Comparison of ENCODE assay signal across 10 cellular contexts in genomic region chr4:146132445-146132844, GRCh38. TPM values are rescaled to one million over a fixed set of nuclear protein-coding genes. Genes with fewer than 3 reads are reported as not detected.
A peak's percentile ranks its signal among the peaks of the same experiment; 100 is the strongest.
DNase-seq lines count a peak whose midpoint lies in the region; ATAC-seq and TF ChIP-seq lines count a peak whose summit lies in the region.
"Had no signal": no experiment of that assay in that cellular context is flagged by ENCODE, and none has a peak within 500 bp of the region (broad histone marks: within the 10 kb centered on the region; RNA-seq: fewer than 3 reads in every experiment).

No MANE protein-coding gene starts in this region.

- H3K36me3 ChIP-seq in esophagus muscularis mucosa: no peaks in the 10 kb centered on the region
- no peaks in the 10 kb centered on the region for H3K36me3 ChIP-seq in SK-N-SH (replicated peaks in 1 of 2; ENCODE audit: control insufficient read depth in 1 of 2, insufficient read depth in 2 of 2, low read length in 1 of 2)

- no peak overlapping the region for H3K27ac ChIP-seq in esophagus muscularis mucosa (replicated peaks in 1 of 4)
- H3K27ac ChIP-seq in SK-N-SH (ENCODE audit: low read depth in 2 of 2, low read length in 1 of 2): no peak overlapping the region

- intact Hi-C loops in esophagus muscularis mucosa (cut with DNase I): no loop called here

- CTCF ChIA-PET in SK-N-SH (lab: Yijun Ruan, JAX): no interaction called here

- no peaks in the 10 kb centered on the region for H3K9me3 ChIP-seq in esophagus muscularis mucosa
- H3K9me3 ChIP-seq in SK-N-SH: no peaks in the 10 kb centered on the region

- DNase-seq in esophagus muscularis mucosa (ENCODE audit: extremely low spot score): peak; percentile 29
- no peak for DNase-seq in AG08395 (ENCODE audit: low spot score)
- no peak for DNase-seq in DMS53 (lab: John Stamatoyannopoulos, UW)
- no peak for DNase-seq in SK-N-SH
- DNase-seq in 8988T: no peak
- DNase-seq: activated naive CD8-positive, alpha-beta T cell treated with anti-CD3 and anti-CD28 coated beads, Interleukin-2, amount 10 ng/mL, durations not matched to agents 7 days and 5 days; NCI-H510A treated with DMSO at 0.1 percent for 48 hours had no signal

- H3K9me2 ChIP-seq in SK-N-SH: no peaks in the 10 kb centered on the region

- 86% methylated on average over 7 of the region's 7 CpGs for WGBS in esophagus muscularis mucosa
- WGBS in SK-N-SH (ENCODE audit: low lambda C conversion rate): 77% methylated on average over 7 of the region's 7 CpGs

- H3K4me3 ChIP-seq in esophagus muscularis mucosa (no peak overlapping the region), SK-N-SH (ENCODE audit: low read depth in 2 of 2, low read length in 1 of 2) (no peak overlapping the region)

- no peaks in the 10 kb centered on the region for H4K20me1 ChIP-seq in SK-N-SH (ENCODE audit: insufficient read depth)

- no peaks in the 10 kb centered on the region for H3F3A ChIP-seq in SK-N-SH (replicated peaks; ENCODE audit: insufficient read depth)

- POLR2A ChIA-PET in SK-N-SH (lab: Yijun Ruan, JAX): no interaction called here

- H3K27me3 ChIP-seq in esophagus muscularis mucosa (no peaks in the 10 kb centered on the region), SK-N-SH (ENCODE audit: insufficient read depth) (no peaks in the 10 kb centered on the region)

- no peak overlapping the region for H3K4me2 ChIP-seq in SK-N-SH

- no peaks in the 10 kb centered on the region for H3K79me2 ChIP-seq in SK-N-SH (ENCODE audit: insufficient read depth)

- H3K9ac ChIP-seq in SK-N-SH: no peak overlapping the region

- TF ChIP-seq CTCF in esophagus muscularis mucosa (IDR thresholded peaks at IDR 0.05) (no peak), SK-N-SH (IDR thresholded peaks at IDR 0.05) (no peak)

- H3K4me1 ChIP-seq in esophagus muscularis mucosa (peaks cover 0 to 14% (median 7%) of the 10 kb centered on the region in 4 donors), SK-N-SH (ENCODE audit: control insufficient read depth in 1 of 2, insufficient read depth in 2 of 2, low read depth in 1 of 2, low read length in 1 of 2) (no peaks in the 10 kb centered on the region; a peak in 1 of 4 replicates)

- TF ChIP-seq EP300 in esophagus muscularis mucosa (IDR thresholded peaks at IDR 0.05) (no peak), SK-N-SH (IDR thresholded peaks at IDR 0.05; ENCODE audit: borderline replicate concordance in 1 of 2, low read depth in 1 of 2, low read length in 1 of 2) (no peak)

- ATAC-seq in GM18499 (IDR thresholded peaks at IDR 0.05; ENCODE audit: insufficient read depth, unreplicated experiment): peak; percentile 99
- ATAC-seq in GM19468 (IDR thresholded peaks at IDR 0.05; ENCODE audit: extremely low read depth, unreplicated experiment): peak; percentile 87
- peak; percentile 97 for ATAC-seq in HG03175 (IDR thresholded peaks at IDR 0.05; ENCODE audit: unreplicated experiment)

- TF ChIP-seq POLR2A in esophagus muscularis mucosa (IDR thresholded peaks at IDR 0.05; ENCODE audit: low read depth): no peak

- no peak for TF ChIP-seq RAD21 in SK-N-SH (IDR thresholded peaks at IDR 0.05; ENCODE audit: low read length)

- H2AFZ ChIP-seq in SK-N-SH (ENCODE audit: low read depth): no peak overlapping the region

TF ChIP-seq in SK-N-SH, 30 proteins besides CTCF, POLR2A, EP300 and RAD21:
- TF ChIP-seq SIN3A (IDR thresholded peaks at IDR 0.05; ENCODE audit: borderline replicate concordance, low read depth, low read length) (no peak), CHD2 (IDR thresholded peaks at IDR 0.05; ENCODE audit: low read length, partially characterized antibody) (no peak), NFIC (IDR thresholded peaks at IDR 0.05; ENCODE audit: borderline replicate concordance) (no peak), TCF12 (IDR thresholded peaks at IDR 0.05) (no peak), MAX (IDR thresholded peaks at IDR 0.05; ENCODE audit: low read depth) (no peak)
- TF ChIP-seq, protein P1, sequence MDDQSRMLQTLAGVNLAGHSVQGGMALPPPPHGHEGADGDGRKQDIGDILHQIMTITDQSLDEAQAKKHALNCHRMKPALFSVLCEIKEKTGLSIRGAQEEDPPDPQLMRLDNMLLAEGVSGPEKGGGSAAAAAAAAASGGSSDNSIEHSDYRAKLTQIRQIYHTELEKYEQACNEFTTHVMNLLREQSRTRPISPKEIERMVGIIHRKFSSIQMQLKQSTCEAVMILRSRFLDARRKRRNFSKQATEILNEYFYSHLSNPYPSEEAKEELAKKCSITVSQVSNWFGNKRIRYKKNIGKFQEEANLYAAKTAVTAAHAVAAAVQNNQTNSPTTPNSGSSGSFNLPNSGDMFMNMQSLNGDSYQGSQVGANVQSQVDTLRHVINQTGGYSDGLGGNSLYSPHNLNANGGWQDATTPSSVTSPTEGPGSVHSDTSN (IDR thresholded peaks at IDR 0.05): no peak
- TF ChIP-seq, protein P2, sequence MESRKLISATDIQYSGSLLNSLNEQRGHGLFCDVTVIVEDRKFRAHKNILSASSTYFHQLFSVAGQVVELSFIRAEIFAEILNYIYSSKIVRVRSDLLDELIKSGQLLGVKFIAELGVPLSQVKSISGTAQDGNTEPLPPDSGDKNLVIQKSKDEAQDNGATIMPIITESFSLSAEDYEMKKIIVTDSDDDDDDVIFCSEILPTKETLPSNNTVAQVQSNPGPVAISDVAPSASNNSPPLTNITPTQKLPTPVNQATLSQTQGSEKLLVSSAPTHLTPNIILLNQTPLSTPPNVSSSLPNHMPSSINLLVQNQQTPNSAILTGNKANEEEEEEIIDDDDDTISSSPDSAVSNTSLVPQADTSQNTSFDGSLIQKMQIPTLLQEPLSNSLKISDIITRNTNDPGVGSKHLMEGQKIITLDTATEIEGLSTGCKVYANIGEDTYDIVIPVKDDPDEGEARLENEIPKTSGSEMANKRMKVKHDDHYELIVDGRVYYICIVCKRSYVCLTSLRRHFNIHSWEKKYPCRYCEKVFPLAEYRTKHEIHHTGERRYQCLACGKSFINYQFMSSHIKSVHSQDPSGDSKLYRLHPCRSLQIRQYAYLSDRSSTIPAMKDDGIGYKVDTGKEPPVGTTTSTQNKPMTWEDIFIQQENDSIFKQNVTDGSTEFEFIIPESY (IDR thresholded peaks at IDR 0.05; ENCODE audit: borderline replicate concordance, low read depth): no peak

RNA-seq across cellular contexts. Expression of gene LSM6, which starts 43.1 kb away (rescaled TPM):
- total RNA-seq in esophagus muscularis mucosa: 10 to 100 TPM; 22.7 to 30.4 (median 24.7) TPM
- 17.6 and 32.5 TPM in 2 replicates for polyA plus RNA-seq in SK-N-SH (2012; rRNA removed)
- polyA plus RNA-seq in SK-N-SH (2012; cell fraction: cytosol; rRNA removed): 38.6 and 62.8 TPM in 2 replicates
- polyA plus RNA-seq in SK-N-SH (2012; cell fraction: nucleus; rRNA removed): 8.2 and 10.1 TPM in 2 replicates
